12 cellular contexts compared by ENCODE assay signal in the genomic region with DNA sequence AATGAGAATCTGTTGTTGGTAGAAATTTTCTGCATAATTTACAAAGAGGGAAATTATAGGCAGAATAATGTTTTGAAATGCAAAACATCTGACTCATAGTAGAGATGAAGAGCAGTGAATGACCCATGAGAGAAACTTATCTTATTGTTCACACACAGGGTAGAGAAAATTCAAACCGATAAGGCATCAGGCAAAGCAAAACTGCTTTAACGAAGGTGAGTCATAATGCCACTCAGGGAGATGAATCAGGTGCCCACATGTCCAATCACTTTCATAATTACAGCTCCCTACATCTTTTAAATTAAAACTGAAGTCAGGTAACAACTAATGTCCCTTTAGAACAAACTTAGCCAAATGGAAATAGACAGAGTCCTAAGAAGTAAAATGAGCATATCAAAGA.
A peak's percentile ranks its signal among the peaks of the same experiment; 100 is the strongest.
DNase-seq lines count a peak whose midpoint lies in the region; ATAC-seq and TF ChIP-seq lines count a peak whose summit lies in the region.
"Had no signal": no experiment of that assay in that cellular context is flagged by ENCODE, and none has a peak within 500 bp of the region (broad histone marks: within the 10 kb centered on the region; RNA-seq: fewer than 3 reads in every experiment).

No MANE protein-coding gene starts in this region.

- no peaks in the 10 kb centered on the region for H3K9me3 ChIP-seq in BE2C
- H3K9me3 ChIP-seq: testis had no signal

- no peaks in the 10 kb centered on the region for H3K4me1 ChIP-seq in BE2C
- H3K4me1 ChIP-seq: neural progenitor cell, testis had no signal

- POLR2A ChIA-PET in GM10248 (lab: Yijun Ruan, JAX), result no interaction called here

- ATAC-seq in HG02759 (IDR thresholded peaks at IDR 0.05; ENCODE audit: unreplicated experiment) (peak; percentile 91), HG03520 (IDR thresholded peaks at IDR 0.05; ENCODE audit: unreplicated experiment) (peak; percentile 87)

- CTCF ChIA-PET in GM10248 (lab: Yijun Ruan, JAX), result interaction anchor here (1.6 to 4.3 kb wide), 2 partner anchors 9 to 239 kb away, joined by 5 to 19 read pairs; no protein-coding TSS in a partner anchor

- peak; percentile 33 for DNase-seq in GM10248 (ENCODE audit: extremely low spot score)
- peak; percentile 14 for DNase-seq in GM19240 (ENCODE audit: insufficient read length, low spot score)
- DNase-seq in glomerular visceral epithelial cell (ENCODE audit: extremely low spot score), result no peak
- DNase-seq in BE2C, result no peak
- DNase-seq in AG08396 (ENCODE audit: low spot score), result no peak
- DNase-seq in activated effector memory CD4-positive, alpha-beta T cell treated with Interleukin-2 at 50 U/mL for 16 hours, result no peak
- DNase-seq: C1 segment of cervical spinal cord; stimulated activated CD4-positive, alpha-beta T cell treated with anti-CD3 and anti-CD28 coated beads, Interleukin-2, amount 100 ng/mL, for 48 hours; testis had no signal

- TF ChIP-seq CTCF in GM10248 (IDR thresholded peaks at IDR 0.05; ENCODE audit: control extremely low read depth, extremely low read depth, low read depth, missing control alignments) (no peak), BE2C (IDR thresholded peaks at IDR 0.05; ENCODE audit: low read depth, low read length) (no peak)

- no peaks in the 10 kb centered on the region for H3K27me3 ChIP-seq in BE2C
- H3K27me3 ChIP-seq: neural progenitor cell, testis had no signal

- no peaks in the 10 kb centered on the region for H3K36me3 ChIP-seq in BE2C
- H3K36me3 ChIP-seq: neural progenitor cell had no signal

- no peak overlapping the region for H3K4me3 ChIP-seq in BE2C (ENCODE audit: low read depth, low read length)
- H3K4me3 ChIP-seq: neural progenitor cell, testis had no signal

Comparison
In these comparisons a context has a peak if more than half of its experiments do, and no peak if none do; other contexts are left out.
1. DNase-seq: peak in GM10248 (single experiment) and GM19240 (single experiment); none in glomerular visceral epithelial cell (single experiment), BE2C (single experiment), AG08396 (single experiment) and activated effector memory CD4-positive, alpha-beta T cell treated with Interleukin-2 at 50 U/mL for 16 hours (single experiment).